Comparison of ENCODE assay signal across 15 cellular contexts in genomic region chr11:19506803-19507466, GRCh38.
DNase-seq lines count a peak whose midpoint lies in the region; ATAC-seq and TF ChIP-seq lines count a peak whose summit lies in the region.
"Had no signal": no experiment of that assay in that cellular context is flagged by ENCODE, and none has a peak within 500 bp of the region (broad histone marks: within the 10 kb centered on the region; RNA-seq: fewer than 3 reads in every experiment).

No MANE protein-coding gene starts in this region.

- peaks cover 33% of the 10 kb centered on the region for H3K4me1 ChIP-seq in PC-9 (replicated peaks; ENCODE audit: insufficient read depth)
- peaks cover 0 to 17% (median 0%) of the 10 kb centered on the region in 3 donors for H3K4me1 ChIP-seq in gastroesophageal sphincter

- no peaks in the 10 kb centered on the region for H3K4me1 Mint-ChIP-seq in stimulated activated naive CD8-positive, alpha-beta T cell treated with anti-CD3 and anti-CD28 coated beads, Interleukin-15, amount 100 ng/mL, for 72 hours
- H3K4me1 Mint-ChIP-seq in activated T-helper 2 cell treated with anti-CD3 and anti-CD28 coated beads, Interferon-gamma antibody, Interleukin-2, Interleukin-4, amounts not matched to agents 10 μg/mL and 5 μg/mL and 100 μg/mL, durations not matched to agents 14 hours and 24 hours and 36 hours (ENCODE audit: low read depth), result no peaks in the 10 kb centered on the region
- H3K4me1 Mint-ChIP-seq: GM23338 had no signal

- no peak for TF ChIP-seq EP300 in gastroesophageal sphincter (IDR thresholded peaks at IDR 0.05)

- H3K27ac Mint-ChIP-seq in stimulated activated naive CD8-positive, alpha-beta T cell treated with anti-CD3 and anti-CD28 coated beads, Interleukin-15, amount 100 ng/mL, for 72 hours, result no peak overlapping the region
- H3K27ac Mint-ChIP-seq in activated T-helper 2 cell treated with anti-CD3 and anti-CD28 coated beads, Interferon-gamma antibody, Interleukin-2, Interleukin-4, amounts not matched to agents 10 μg/mL and 5 μg/mL and 100 μg/mL, durations not matched to agents 14 hours and 24 hours and 36 hours, result no peak overlapping the region
- H3K27ac Mint-ChIP-seq: GM23338; T-helper 1 cell treated with Interleukin-12 subunit alpha and Interleukin-12 subunit beta and Interleukin-4 antibody, amounts not matched to agents 30 μg/mL and 1 μg/mL, for 36 hours had no signal

- DNase-seq in NCI-H2227 (lab: John Stamatoyannopoulos, UW; ENCODE audit: unreplicated experiment) (peak; percentile 11), NCI-H2227 treated with DMSO at 0.1 percent for 48 hours (lab: John Stamatoyannopoulos, UW) (no peak), NCI-H1105 treated with DMSO at 0.1 percent for 48 hours (lab: John Stamatoyannopoulos, UW) (peak; percentile 10), PC-9 (no peak), myocyte (ENCODE audit: low read depth) (peak; percentile 9)
- no peak for DNase-seq in stimulated activated naive CD8-positive, alpha-beta T cell treated with anti-CD3 and anti-CD28 coated beads, Interleukin-15, amount 100 ng/mL, for 72 hours
- no peak for DNase-seq in activated T-helper 2 cell treated with anti-CD3 and anti-CD28 coated beads, Interferon-gamma antibody, Interleukin-2, Interleukin-4, amounts not matched to agents 10 μg/mL and 5 μg/mL and 100 μg/mL, durations not matched to agents 14 hours and 24 hours and 36 hours (ENCODE audit: low spot score)
- DNase-seq: C1 segment of cervical spinal cord; DMS79 treated with DMSO at 0.1 percent for 48 hours; NCI-H510A treated with DMSO at 0.1 percent for 48 hours; NK-92 treated with Interleukin-12 subunit alpha and Interleukin-12 subunit beta, amount 100 ng/mL, for 24 hours; SIG-M5 had no signal

- CTCF ChIA-PET in PC-9 (lab: Charles Lee), result no interaction called here

- WGBS in gastroesophageal sphincter (ENCODE audit: low coverage in 1 of 2), 2 donors, result 65 to 100% methylated on average over 1 to 2 of the region's 2 CpGs

- no peak for ATAC-seq in stimulated activated naive CD8-positive, alpha-beta T cell treated with anti-CD3 and anti-CD28 coated beads, Interleukin-15, amount 100 ng/mL, for 72 hours
- ATAC-seq in gastroesophageal sphincter, result no peak
- ATAC-seq: GM23338 had no signal

- POLR2A ChIA-PET in PC-9 (lab: Charles Lee; ENCODE audit: unreplicated experiment), result no interaction called here

- no peaks in the 10 kb centered on the region for H3K9me2 ChIP-seq in PC-9 (ENCODE audit: insufficient read depth)

- H3K9me3 ChIP-seq in PC-9 (ENCODE audit: insufficient read depth, low read depth), result no peaks in the 10 kb centered on the region
- H3K9me3 ChIP-seq in gastroesophageal sphincter, result no peaks in the 10 kb centered on the region

- H3F3A ChIP-seq in PC-9 (ENCODE audit: insufficient read depth, low read depth), result peaks cover 18% of the 10 kb centered on the region

- no peak overlapping the region for H3K4me3 Mint-ChIP-seq in stimulated activated naive CD8-positive, alpha-beta T cell treated with anti-CD3 and anti-CD28 coated beads, Interleukin-15, amount 100 ng/mL, for 72 hours
- H3K4me3 Mint-ChIP-seq in activated T-helper 2 cell treated with anti-CD3 and anti-CD28 coated beads, Interferon-gamma antibody, Interleukin-2, Interleukin-4, amounts not matched to agents 10 μg/mL and 5 μg/mL and 100 μg/mL, durations not matched to agents 14 hours and 24 hours and 36 hours (ENCODE audit: low read depth), result no peak overlapping the region
- H3K4me3 Mint-ChIP-seq: GM23338; T-helper 1 cell treated with Interleukin-12 subunit alpha and Interleukin-12 subunit beta and Interleukin-4 antibody, amounts not matched to agents 30 μg/mL and 1 μg/mL, for 36 hours had no signal

- H3K27me3 Mint-ChIP-seq in stimulated activated naive CD8-positive, alpha-beta T cell treated with anti-CD3 and anti-CD28 coated beads, Interleukin-15, amount 100 ng/mL, for 72 hours, result peaks cover 14% of the 10 kb centered on the region
- H3K27me3 Mint-ChIP-seq in activated T-helper 2 cell treated with anti-CD3 and anti-CD28 coated beads, Interferon-gamma antibody, Interleukin-2, Interleukin-4, amounts not matched to agents 10 μg/mL and 5 μg/mL and 100 μg/mL, durations not matched to agents 14 hours and 24 hours and 36 hours (ENCODE audit: low read depth), result peaks cover 6% of the 10 kb centered on the region

- intact Hi-C loops in PC-9 (cut with micrococcal nuclease; ENCODE audit: unreplicated experiment), result no loop called here
- intact Hi-C loops in activated T-helper 2 cell treated with anti-CD3 and anti-CD28 coated beads, Interferon-gamma antibody, Interleukin-2, Interleukin-4, amounts not matched to agents 10 μg/mL and 5 μg/mL and 100 μg/mL, durations not matched to agents 14 hours and 24 hours and 36 hours (cut with micrococcal nuclease), result no loop called here

- H3K27ac ChIP-seq in PC-9 (peak overlapping the region; percentile 58), gastroesophageal sphincter (no peak overlapping the region)

- H3K36me3 ChIP-seq in PC-9 (ENCODE audit: low read depth), result no peaks in the 10 kb centered on the region
- H3K36me3 ChIP-seq in gastroesophageal sphincter, result no peaks in the 10 kb centered on the region

- H3K36me3 Mint-ChIP-seq in activated T-helper 2 cell treated with anti-CD3 and anti-CD28 coated beads, Interferon-gamma antibody, Interleukin-2, Interleukin-4, amounts not matched to agents 10 μg/mL and 5 μg/mL and 100 μg/mL, durations not matched to agents 14 hours and 24 hours and 36 hours (ENCODE audit: low read depth), result no peaks in the 10 kb centered on the region

- no peaks in the 10 kb centered on the region for H3K79me2 ChIP-seq in PC-9 (ENCODE audit: low read depth)

- BruUV-seq in PC-9 (replicated peaks; lab: Mats Ljungman, UMichigan), result no TSS peak

- no peaks in the 10 kb centered on the region for H3K9me3 Mint-ChIP-seq in stimulated activated naive CD8-positive, alpha-beta T cell treated with anti-CD3 and anti-CD28 coated beads, Interleukin-15, amount 100 ng/mL, for 72 hours
- H3K9me3 Mint-ChIP-seq in activated T-helper 2 cell treated with anti-CD3 and anti-CD28 coated beads, Interferon-gamma antibody, Interleukin-2, Interleukin-4, amounts not matched to agents 10 μg/mL and 5 μg/mL and 100 μg/mL, durations not matched to agents 14 hours and 24 hours and 36 hours, result no peaks in the 10 kb centered on the region
- H3K9me3 Mint-ChIP-seq: GM23338; T-helper 1 cell treated with Interleukin-12 subunit alpha and Interleukin-12 subunit beta and Interleukin-4 antibody, amounts not matched to agents 30 μg/mL and 1 μg/mL, for 36 hours had no signal

- no peaks in the 10 kb centered on the region for H4K20me1 ChIP-seq in PC-9 (ENCODE audit: insufficient read depth)

- no peak overlapping the region for H2AFZ ChIP-seq in PC-9
- H2AFZ ChIP-seq: GM23338 had no signal

- 0 out of 2 replicates have a peak overlapping the region, but pooled peaks have one; percentile 36 for H3K4me2 ChIP-seq in PC-9
- H3K4me2 ChIP-seq: GM23338 had no signal

- TF ChIP-seq CTCF in PC-9 (conservative IDR thresholded peaks at IDR 0.05) (no peak), gastroesophageal sphincter (IDR thresholded peaks at IDR 0.05) (no peak)

- no peaks in the 10 kb centered on the region for H3K27me3 ChIP-seq in PC-9 (ENCODE audit: insufficient read depth, low read depth)
- peaks cover 27% of the 10 kb centered on the region for H3K27me3 ChIP-seq in gastroesophageal sphincter

- TF ChIP-seq POLR2A in gastroesophageal sphincter (IDR thresholded peaks at IDR 0.05), result no peak

- H3K4me3 ChIP-seq in PC-9 (no peak overlapping the region), gastroesophageal sphincter (no peak overlapping the region)
- H3K4me3 ChIP-seq: GM23338 had no signal

Comparison
In these comparisons a context has a peak if more than half of its experiments do, and no peak if none do; other contexts are left out.
1. DNase-seq: peak in NCI-H2227 (single experiment), NCI-H1105 treated with DMSO at 0.1 percent for 48 hours (single experiment) and myocyte (single experiment); none in NCI-H2227 treated with DMSO at 0.1 percent for 48 hours (single experiment), PC-9 (0 of 2), stimulated activated naive CD8-positive, alpha-beta T cell treated with anti-CD3 and anti-CD28 coated beads, Interleukin-15, amount 100 ng/mL, for 72 hours (0 of 2) and activated T-helper 2 cell treated with anti-CD3 and anti-CD28 coated beads, Interferon-gamma antibody, Interleukin-2, Interleukin-4, amounts not matched to agents 10 μg/mL and 5 μg/mL and 100 μg/mL, durations not matched to agents 14 hours and 24 hours and 36 hours (single experiment).